Comparison of ENCODE assay signal across 22 cellular contexts in the genomic region with DNA sequence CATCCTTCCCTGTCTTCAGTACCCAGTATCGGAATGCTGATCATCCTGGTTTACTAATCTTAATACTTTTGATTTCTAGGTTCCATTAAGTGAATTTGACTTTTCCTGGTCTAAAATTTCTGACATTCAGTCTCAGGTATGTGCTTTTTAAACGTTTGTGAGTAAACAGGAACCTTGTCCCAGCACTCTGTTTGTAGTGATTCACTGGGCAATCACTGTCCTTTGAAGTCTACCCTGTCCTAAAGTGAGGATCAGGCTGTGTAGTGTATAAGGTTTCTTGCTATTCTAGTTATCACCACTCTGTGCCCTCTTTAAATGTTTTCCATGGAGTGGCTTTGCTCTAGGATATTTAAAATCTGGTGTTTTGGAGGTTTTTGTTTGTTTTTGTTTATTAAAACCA. TPM values are rescaled to one million over a fixed set of nuclear protein-coding genes. Genes with fewer than 3 reads are reported as not detected.
DNase-seq lines count a peak whose midpoint lies in the region; ATAC-seq and TF ChIP-seq lines count a peak whose summit lies in the region.
"Had no signal": no experiment of that assay in that cellular context is flagged by ENCODE, and none has a peak within 500 bp of the region (broad histone marks: within the 10 kb centered on the region; RNA-seq: fewer than 3 reads in every experiment).

No MANE protein-coding gene starts in this region.

- no peaks in the 10 kb centered on the region for H3K9me3 Mint-ChIP-seq in activated naive CD8-positive, alpha-beta T cell (ENCODE audit: low read depth)
- no peaks in the 10 kb centered on the region for H3K9me3 Mint-ChIP-seq in activated naive CD8-positive, alpha-beta T cell treated with anti-CD3 and anti-CD28 coated beads, Interleukin-2, amount 50 U/mL, for 24 hours
- no peaks in the 10 kb centered on the region for H3K9me3 Mint-ChIP-seq in CD8-positive, alpha-beta memory T cell
- H3K9me3 Mint-ChIP-seq in endothelial cell (ENCODE audit: unreplicated experiment) = no peaks in the 10 kb centered on the region
- H3K9me3 Mint-ChIP-seq: GM23338 had no signal

- 59 to 63% methylated on average over 2 of the region's 2 CpGs for WGBS in body of pancreas, 2 donors

- intact Hi-C loops in body of pancreas (cut with DNase I) = no loop called here

- H3K4me3 Mint-ChIP-seq in activated naive CD8-positive, alpha-beta T cell = no peak overlapping the region
- H3K4me3 Mint-ChIP-seq in activated naive CD8-positive, alpha-beta T cell treated with anti-CD3 and anti-CD28 coated beads, Interleukin-2, amount 50 U/mL, for 24 hours = no peak overlapping the region
- H3K4me3 Mint-ChIP-seq in CD8-positive, alpha-beta memory T cell = no peak overlapping the region
- peak overlapping the region; percentile 23 for H3K4me3 Mint-ChIP-seq in endothelial cell (ENCODE audit: unreplicated experiment)
- H3K4me3 Mint-ChIP-seq: GM23338 had no signal

- no peaks in the 10 kb centered on the region for H3K27me3 ChIP-seq in CD8-positive, alpha-beta memory T cell (ENCODE audit: insufficient read depth, low read length, poor library complexity, severe bottlenecking)
- H3K27me3 ChIP-seq in body of pancreas = no peaks in the 10 kb centered on the region
- H3K27me3 ChIP-seq: BLaER1 had no signal

- TF ChIP-seq CTCF in endothelial cell (IDR thresholded peaks at IDR 0.05; ENCODE audit: unreplicated experiment) (no peak), body of pancreas (IDR thresholded peaks at IDR 0.05) (no peak)

- H3K27ac ChIP-seq in CD8-positive, alpha-beta memory T cell (ENCODE audit: low read depth, low read length) = no peak overlapping the region
- H3K27ac ChIP-seq in body of pancreas = no peak overlapping the region
- H3K27ac ChIP-seq: BLaER1, KMS-11, RWPE1 had no signal

- POLR2A ChIA-PET in CD8-positive, alpha-beta memory T cell (lab: Charles Lee) = no interaction called here

- H3K27me3 Mint-ChIP-seq in activated naive CD8-positive, alpha-beta T cell = no peaks in the 10 kb centered on the region
- H3K27me3 Mint-ChIP-seq in activated naive CD8-positive, alpha-beta T cell treated with anti-CD3 and anti-CD28 coated beads, Interleukin-2, amount 50 U/mL, for 24 hours = no peaks in the 10 kb centered on the region
- peaks cover 0 to 1% of the 10 kb centered on the region in 2 donors for H3K27me3 Mint-ChIP-seq in CD8-positive, alpha-beta memory T cell
- no peaks in the 10 kb centered on the region for H3K27me3 Mint-ChIP-seq in endothelial cell (ENCODE audit: unreplicated experiment)

- TF ChIP-seq POLR2A in body of pancreas (IDR thresholded peaks at IDR 0.05) = no peak

- no peak overlapping the region for H3K4me3 ChIP-seq in CD8-positive, alpha-beta memory T cell (ENCODE audit: low read length)
- no peak overlapping the region for H3K4me3 ChIP-seq in body of pancreas
- H3K4me3 ChIP-seq: BLaER1, GM23338, HAP-1 had no signal

- peak overlapping the region; percentile 38 for H3K27ac Mint-ChIP-seq in activated naive CD8-positive, alpha-beta T cell
- no peak overlapping the region for H3K27ac Mint-ChIP-seq in activated naive CD8-positive, alpha-beta T cell treated with anti-CD3 and anti-CD28 coated beads, Interleukin-2, amount 50 U/mL, for 24 hours
- peak overlapping the region in 7 of 8 donors; percentile 54 to 85 (median 66) for H3K27ac Mint-ChIP-seq in CD8-positive, alpha-beta memory T cell
- H3K27ac Mint-ChIP-seq in endothelial cell (ENCODE audit: unreplicated experiment) = no peak overlapping the region
- H3K27ac Mint-ChIP-seq: GM23338 had no signal

- H3K36me3 ChIP-seq in CD8-positive, alpha-beta memory T cell (ENCODE audit: insufficient read depth, low read length) = peaks cover 61% of the 10 kb centered on the region
- peaks cover 27 to 41% of the 10 kb centered on the region in 2 donors for H3K36me3 ChIP-seq in body of pancreas (replicated peaks in 1 of 2; ENCODE audit: insufficient read depth in 1 of 2, low read depth in 2 of 2)

- peaks cover 22% of the 10 kb centered on the region for H3K36me3 Mint-ChIP-seq in activated naive CD8-positive, alpha-beta T cell
- peaks cover 87% of the 10 kb centered on the region for H3K36me3 Mint-ChIP-seq in activated naive CD8-positive, alpha-beta T cell treated with anti-CD3 and anti-CD28 coated beads, Interleukin-2, amount 50 U/mL, for 24 hours (ENCODE audit: low read depth)
- peaks cover 37 to 99% (median 55%) of the 10 kb centered on the region in 3 donors for H3K36me3 Mint-ChIP-seq in CD8-positive, alpha-beta memory T cell
- peaks cover 54% of the 10 kb centered on the region for H3K36me3 Mint-ChIP-seq in endothelial cell (ENCODE audit: low read depth, unreplicated experiment)

- DNase-seq in activated naive CD8-positive, alpha-beta T cell treated with anti-CD3 and anti-CD28 coated beads, Interleukin-2, amount 50 U/mL, for 24 hours = no peak
- DNase-seq in CD8-positive, alpha-beta memory T cell = no peak
- DNase-seq in endothelial cell (ENCODE audit: low spot score) (no peak), cerebellar cortex (ENCODE audit: low spot score) (no peak), body of pancreas (no peak)
- DNase-seq: DMS53, GDM1, IMR-90, NCI-H1092 treated with DMSO at 0.1 percent for 48 hours, NCI-H146, NCI-H2029, NCI-H226, NCI-H510A treated with DMSO at 0.1 percent for 48 hours, NCI-H748 treated with DMSO at 0.1 percent for 48 hours, SHP77 treated with DMSO at 0.1 percent for 48 hours had no signal

- H3K4me1 ChIP-seq in CD8-positive, alpha-beta memory T cell (ENCODE audit: insufficient read depth, low read length) = no peaks in the 10 kb centered on the region
- no peaks in the 10 kb centered on the region for H3K4me1 ChIP-seq in body of pancreas
- H3K4me1 ChIP-seq: BLaER1, HAP-1 had no signal

- no peaks in the 10 kb centered on the region for H3K9me3 ChIP-seq in CD8-positive, alpha-beta memory T cell (ENCODE audit: low read length)
- no peaks in the 10 kb centered on the region for H3K9me3 ChIP-seq in body of pancreas
- H3K9me3 ChIP-seq: BLaER1, HAP-1 had no signal

- CTCF ChIA-PET in CD8-positive, alpha-beta memory T cell (lab: Charles Lee) = no interaction called here

- no peak for ATAC-seq in activated naive CD8-positive, alpha-beta T cell treated with anti-CD3 and anti-CD28 coated beads, Interleukin-2, amount 50 U/mL, for 24 hours
- ATAC-seq in HG03521 (IDR thresholded peaks at IDR 0.05; ENCODE audit: unreplicated experiment) (no peak), body of pancreas (no peak)
- ATAC-seq: GM23338 had no signal

- peaks cover 3% of the 10 kb centered on the region for H3K4me1 Mint-ChIP-seq in activated naive CD8-positive, alpha-beta T cell (ENCODE audit: low read depth)
- no peaks in the 10 kb centered on the region for H3K4me1 Mint-ChIP-seq in activated naive CD8-positive, alpha-beta T cell treated with anti-CD3 and anti-CD28 coated beads, Interleukin-2, amount 50 U/mL, for 24 hours
- peaks cover 0 to 2% (median 0%) of the 10 kb centered on the region in 3 donors for H3K4me1 Mint-ChIP-seq in CD8-positive, alpha-beta memory T cell
- H3K4me1 Mint-ChIP-seq in endothelial cell (ENCODE audit: unreplicated experiment) = no peaks in the 10 kb centered on the region
- H3K4me1 Mint-ChIP-seq: GM23338 had no signal

RNA-seq across cellular contexts. Expression of gene DDX18, which starts 14.4 kb away (rescaled TPM):
- total RNA-seq in CD8-positive, alpha-beta memory T cell = 100 to 1,000 TPM; 147 to 151 TPM
- polyA plus RNA-seq in CD8-positive, alpha-beta memory T cell = 46.2 TPM
- total RNA-seq in endothelial cell (ENCODE audit: unreplicated experiment) = 67.3 TPM
- total RNA-seq in body of pancreas = 10 to 100 TPM; 25.1 to 30.1 TPM

Comparison
In these comparisons a context has a peak if more than half of its experiments do, and no peak if none do; other contexts are left out.
1. H3K27ac Mint-ChIP-seq: peak in activated naive CD8-positive, alpha-beta T cell (single experiment) and CD8-positive, alpha-beta memory T cell (7 of 8); none in activated naive CD8-positive, alpha-beta T cell treated with anti-CD3 and anti-CD28 coated beads, Interleukin-2, amount 50 U/mL, for 24 hours (single experiment) and endothelial cell (single experiment).